14 cellular contexts compared by ENCODE assay signal in the genomic region with DNA sequence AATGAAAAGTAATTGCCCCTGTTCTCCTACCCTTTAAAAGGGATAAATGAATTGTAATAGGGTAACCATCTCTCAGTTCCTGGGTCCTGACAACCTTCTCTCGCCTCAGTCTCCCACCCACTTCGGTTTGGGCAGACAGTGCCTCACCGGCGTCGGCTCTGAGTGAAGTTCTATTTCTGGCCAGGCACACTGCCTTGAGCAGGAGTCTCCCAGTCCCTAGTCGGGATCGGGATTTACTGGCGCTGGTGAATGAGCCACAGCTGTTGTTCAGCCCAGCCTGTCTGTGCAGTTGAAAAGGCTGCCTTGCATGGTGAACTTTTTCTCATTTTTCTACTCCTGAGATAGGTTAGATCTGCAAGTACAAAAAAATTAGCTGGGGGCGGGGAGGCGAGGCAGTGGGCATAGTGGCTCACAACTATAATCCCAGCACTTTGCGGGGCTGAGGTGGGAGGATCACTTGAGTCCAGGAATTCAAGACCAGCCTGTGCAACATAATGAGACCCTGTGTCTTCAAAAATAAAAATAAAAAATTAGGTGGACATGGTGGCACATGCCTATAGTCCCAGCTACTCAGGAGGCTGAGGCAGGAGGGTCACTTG. TPM values are rescaled to one million over a fixed set of nuclear protein-coding genes. Genes with fewer than 3 reads are reported as not detected.
DNase-seq lines count a peak whose midpoint lies in the region; ATAC-seq and TF ChIP-seq lines count a peak whose summit lies in the region.
"Had no signal": no experiment of that assay in that cellular context is flagged by ENCODE, and none has a peak within 500 bp of the region (broad histone marks: within the 10 kb centered on the region; RNA-seq: fewer than 3 reads in every experiment).

No MANE protein-coding gene starts in this region.

- H3K27me3 Mint-ChIP-seq in activated T-cell treated with anti-CD3 and anti-CD28 coated beads, Interleukin-2, amount 50 U/mL, for 24 hours, result no peaks in the 10 kb centered on the region
- no peaks in the 10 kb centered on the region for H3K27me3 Mint-ChIP-seq in activated T-cell treated with anti-CD3 and anti-CD28 coated beads, Interleukin-2, amount 50 U/mL, for 4 hours (ENCODE audit: low read depth)
- H3K27me3 Mint-ChIP-seq in glutamatergic neuron (ENCODE audit: unreplicated experiment) (peaks cover 4% of the 10 kb centered on the region), nephron (ENCODE audit: low read depth) (no peaks in the 10 kb centered on the region)

- no peak for TF ChIP-seq POLR2A in uterus (IDR thresholded peaks at IDR 0.05)

- TF ChIP-seq CTCF in glutamatergic neuron (IDR thresholded peaks at IDR 0.05; ENCODE audit: partially characterized antibody, unreplicated experiment) (no peak), nephron (IDR thresholded peaks at IDR 0.05; ENCODE audit: unreplicated experiment in 3 of 3) (no peak), uterus (IDR thresholded peaks at IDR 0.05) (no peak)

- peaks cover 40% of the 10 kb centered on the region for H3K4me1 Mint-ChIP-seq in activated T-cell treated with anti-CD3 and anti-CD28 coated beads, Interleukin-2, amount 50 U/mL, for 24 hours (ENCODE audit: low read depth)
- peaks cover 38% of the 10 kb centered on the region for H3K4me1 Mint-ChIP-seq in activated T-cell treated with anti-CD3 and anti-CD28 coated beads, Interleukin-2, amount 50 U/mL, for 4 hours (ENCODE audit: low read depth)
- peaks cover 20% of the 10 kb centered on the region for H3K4me1 Mint-ChIP-seq in glutamatergic neuron (ENCODE audit: low read depth, unreplicated experiment)
- H3K4me1 Mint-ChIP-seq in nephron, result peaks cover 40% of the 10 kb centered on the region

- peak overlapping the region; percentile 56 for H3K27ac Mint-ChIP-seq in activated T-cell treated with anti-CD3 and anti-CD28 coated beads, Interleukin-2, amount 50 U/mL, for 24 hours
- H3K27ac Mint-ChIP-seq in glutamatergic neuron (ENCODE audit: unreplicated experiment) (peak overlapping the region; percentile 44), nephron (peak overlapping the region; percentile 88 to 92 (median 89))

- no peaks in the 10 kb centered on the region for H3K9me3 ChIP-seq in uterus
- H3K9me3 ChIP-seq: esophagus squamous epithelium had no signal

- no peaks in the 10 kb centered on the region for H3K36me3 ChIP-seq in uterus

- intact Hi-C loops in uterus (cut with DNase I; ENCODE audit: low total_unique reads), result no loop called here

- peaks cover 40% of the 10 kb centered on the region for H3K36me3 Mint-ChIP-seq in activated T-cell treated with anti-CD3 and anti-CD28 coated beads, Interleukin-2, amount 50 U/mL, for 24 hours (ENCODE audit: low read depth)
- H3K36me3 Mint-ChIP-seq in activated T-cell treated with anti-CD3 and anti-CD28 coated beads, Interleukin-2, amount 50 U/mL, for 4 hours (ENCODE audit: insufficient read depth), result peaks cover 9% of the 10 kb centered on the region
- H3K36me3 Mint-ChIP-seq in glutamatergic neuron (ENCODE audit: unreplicated experiment), result no peaks in the 10 kb centered on the region
- H3K36me3 Mint-ChIP-seq in nephron (ENCODE audit: low read depth), result peaks cover 28% of the 10 kb centered on the region

- H3K4me3 ChIP-seq in uterus, result no peak overlapping the region
- H3K4me3 ChIP-seq: esophagus squamous epithelium, PC-9 had no signal

- peaks cover 0 to 6% of the 10 kb centered on the region in 2 donors for H3K4me1 ChIP-seq in uterus

- H3K27me3 ChIP-seq in uterus, result no peaks in the 10 kb centered on the region
- H3K27me3 ChIP-seq: esophagus squamous epithelium had no signal

- no peak for ATAC-seq in activated T-cell treated with anti-CD3 and anti-CD28 coated beads, Interleukin-2, amount 50 U/mL, for 4 hours
- ATAC-seq in GM19397 (IDR thresholded peaks at IDR 0.05; ENCODE audit: unreplicated experiment) (no peak), HG03280 (IDR thresholded peaks at IDR 0.05; ENCODE audit: unreplicated experiment) (no peak)

- H3K9me3 Mint-ChIP-seq in activated T-cell treated with anti-CD3 and anti-CD28 coated beads, Interleukin-2, amount 50 U/mL, for 24 hours, result no peaks in the 10 kb centered on the region
- H3K9me3 Mint-ChIP-seq in activated T-cell treated with anti-CD3 and anti-CD28 coated beads, Interleukin-2, amount 50 U/mL, for 4 hours, result no peaks in the 10 kb centered on the region
- H3K9me3 Mint-ChIP-seq in glutamatergic neuron (ENCODE audit: unreplicated experiment) (peaks cover 2% of the 10 kb centered on the region), nephron (no peaks in the 10 kb centered on the region)

- no peak overlapping the region for H3K4me3 Mint-ChIP-seq in activated T-cell treated with anti-CD3 and anti-CD28 coated beads, Interleukin-2, amount 50 U/mL, for 24 hours
- no peak overlapping the region for H3K4me3 Mint-ChIP-seq in activated T-cell treated with anti-CD3 and anti-CD28 coated beads, Interleukin-2, amount 50 U/mL, for 4 hours
- H3K4me3 Mint-ChIP-seq in glutamatergic neuron (ENCODE audit: unreplicated experiment) (peak overlapping the region; percentile 26), nephron (peak overlapping the region in 2 of 3 experiments; percentile 25 to 61)

- peak overlapping the region; percentile 16 to 39 for H3K27ac ChIP-seq in uterus
- H3K27ac ChIP-seq: PC-9 had no signal

- DNase-seq in activated T-cell treated with anti-CD3 and anti-CD28 coated beads, Interleukin-2, amount 50 U/mL, for 24 hours, result no peak
- DNase-seq in activated T-cell treated with anti-CD3 and anti-CD28 coated beads, Interleukin-2, amount 50 U/mL, for 4 hours, result no peak
- DNase-seq in glutamatergic neuron, result no peak
- peak in 1 of 2 donors; percentile 38 for DNase-seq in uterus
- no peak for DNase-seq in putamen (ENCODE audit: low spot score)
- DNase-seq: activated CD4-positive, alpha-beta T cell treated with anti-CD3 and anti-CD28 coated beads for 48 hours; activated gamma-delta T cell treated with Interleukin-2 at 50 U/mL for 16 hours; esophagus squamous epithelium; PC-9 had no signal

RNA-seq across cellular contexts. Expression of gene PLEKHM2, which starts 7.4 kb away (rescaled TPM):
- total RNA-seq in activated T-cell treated with anti-CD3 and anti-CD28 coated beads, Interleukin-2, amount 50 U/mL, for 4 hours, result 10 to 100 TPM; 58.1 to 67.5 (median 62.1) TPM
- 66.9 TPM for total RNA-seq in glutamatergic neuron (ENCODE audit: unreplicated experiment)
- 10 to 100 TPM; 21.3 to 70.2 (median 30.7) TPM for total RNA-seq in uterus

RNA-seq across cellular contexts. Expression of gene SLC25A34, which starts 44.5 kb away (rescaled TPM):
- total RNA-seq in activated T-cell treated with anti-CD3 and anti-CD28 coated beads, Interleukin-2, amount 50 U/mL, for 4 hours, result 1 to 10 TPM; 1.1 to 2.8 (median 1.4) TPM
- total RNA-seq in glutamatergic neuron (ENCODE audit: unreplicated experiment), result 4.1 TPM
- 1 to 10 TPM in 2 of 4 donors, under 1 TPM in 1, not detected in 1; 0.29 to 2.1 (median 1.6) TPM for total RNA-seq in uterus

RNA-seq across cellular contexts. Expression of gene TMEM82, which starts 50.8 kb away (rescaled TPM):
- total RNA-seq in activated T-cell treated with anti-CD3 and anti-CD28 coated beads, Interleukin-2, amount 50 U/mL, for 4 hours, result not detected
- total RNA-seq in glutamatergic neuron (ENCODE audit: unreplicated experiment) (not detected), uterus (not detected)
- total RNA-seq: esophagus squamous epithelium; PC-9; T-helper 1 cell treated with Interleukin-12 subunit alpha and Interleukin-12 subunit beta and Interleukin-4 antibody, amounts not matched to agents 30 ng/mL and 1 ng/mL, for 36 hours; urinary bladder had no signal

Comparison
In these comparisons a context has a peak if more than half of its experiments do, and no peak if none do; other contexts are left out.
1. H3K4me3 Mint-ChIP-seq: peak in glutamatergic neuron (single experiment) and nephron (2 of 3); none in activated T-cell treated with anti-CD3 and anti-CD28 coated beads, Interleukin-2, amount 50 U/mL, for 24 hours (single experiment) and activated T-cell treated with anti-CD3 and anti-CD28 coated beads, Interleukin-2, amount 50 U/mL, for 4 hours (single experiment).
2. Peak in every context shown above with its lines, with median percentiles within 50 percentile points of each other: H3K27ac Mint-ChIP-seq.